7 cellular contexts compared by ENCODE assay signal in the genomic region with DNA sequence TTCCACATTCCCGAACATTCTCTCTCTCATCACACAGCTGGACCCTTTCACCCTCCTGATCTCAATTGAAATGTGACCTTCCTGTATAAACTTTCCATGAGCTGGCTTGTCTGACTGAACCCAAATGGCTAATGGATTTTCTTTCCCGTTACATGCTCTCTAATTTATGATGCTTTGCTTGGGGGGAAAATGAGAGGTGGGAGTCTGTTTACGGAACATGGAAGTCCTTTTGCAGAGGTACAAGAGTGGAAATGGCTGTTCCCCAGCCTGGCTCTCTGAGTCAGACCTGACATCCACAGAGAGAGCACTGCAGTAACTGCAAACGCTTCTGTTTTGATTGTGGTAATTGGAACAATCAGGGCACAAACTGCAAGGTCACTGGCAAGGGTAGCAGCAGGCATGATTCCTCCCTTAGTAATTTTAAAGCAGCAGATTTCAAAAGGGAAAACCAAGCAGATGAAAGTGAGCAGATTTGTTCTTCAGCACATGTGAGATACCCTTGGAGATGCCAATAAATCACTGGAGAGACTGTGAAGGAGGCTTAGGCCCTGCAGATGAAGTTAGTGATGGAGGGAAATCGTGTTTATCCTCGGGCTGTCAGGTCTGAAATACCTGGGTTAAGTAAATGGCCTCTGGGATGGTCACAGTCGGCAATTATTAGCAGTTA.
DNase-seq lines count a peak whose midpoint lies in the region; ATAC-seq and TF ChIP-seq lines count a peak whose summit lies in the region.

No MANE protein-coding gene starts in this region.

- no peak for ATAC-seq in WTC11
- no peak for ATAC-seq in stimulated activated effector memory CD8-positive, alpha-beta T cell treated with anti-CD3 and anti-CD28 coated beads, Interleukin-12 subunit alpha, Interleukin-12 subunit beta, amount 100 ng/mL, for 72 hours

- H3K9me3 Mint-ChIP-seq in WTC11: no peaks in the 10 kb centered on the region
- no peaks in the 10 kb centered on the region for H3K9me3 Mint-ChIP-seq in stimulated activated effector memory CD8-positive, alpha-beta T cell treated with anti-CD3 and anti-CD28 coated beads, Interleukin-12 subunit alpha, Interleukin-12 subunit beta, amount 100 ng/mL, for 72 hours

- H3K4me1 ChIP-seq in hepatocyte (ENCODE audit: insufficient read depth): peaks cover 13% of the 10 kb centered on the region

- H3K9me2 ChIP-seq in hepatocyte (replicated peaks; ENCODE audit: insufficient read depth): no peaks in the 10 kb centered on the region

- peak overlapping the region; percentile 8 for H3K27ac Mint-ChIP-seq in WTC11
- no peak overlapping the region for H3K27ac Mint-ChIP-seq in stimulated activated effector memory CD8-positive, alpha-beta T cell treated with anti-CD3 and anti-CD28 coated beads, Interleukin-12 subunit alpha, Interleukin-12 subunit beta, amount 100 ng/mL, for 72 hours

- CTCF ChIA-PET in WTC11 (lab: Charles Lee): interaction anchor here (1.0 kb wide), 1 partner anchor 112 kb away, joined by 4 read pairs; no protein-coding TSS in a partner anchor

- H3K27ac ChIP-seq in hepatocyte (peak overlapping the region; percentile 70), temporal lobe (ENCODE audit: low read depth, low read length) (peak overlapping the region; percentile 50)

- peak; percentile 77 for DNase-seq in HS-5 (ENCODE audit: low read depth)
- no peak for DNase-seq in WTC11 (ENCODE audit: low spot score)
- DNase-seq in hepatocyte (ENCODE audit: low spot score): peak; percentile 30
- no peak for DNase-seq in NCI-H510A (lab: John Stamatoyannopoulos, UW)
- DNase-seq in stimulated activated effector memory CD8-positive, alpha-beta T cell treated with anti-CD3 and anti-CD28 coated beads, Interleukin-12 subunit alpha, Interleukin-12 subunit beta, amount 100 ng/mL, for 72 hours (ENCODE audit: low spot score in 2 of 2): no peak
- no peak for DNase-seq in activated effector memory CD4-positive, alpha-beta T cell treated with Interleukin-2 at 50 U/mL for 16 hours

- no peaks in the 10 kb centered on the region for H3K27me3 Mint-ChIP-seq in WTC11 (ENCODE audit: low read depth)

- H3K4me2 ChIP-seq in hepatocyte: peak overlapping the region; percentile 40

- H4K20me1 ChIP-seq in hepatocyte (ENCODE audit: insufficient read depth, poor library complexity, severe bottlenecking): no peaks in the 10 kb centered on the region

- no peaks in the 10 kb centered on the region for H3K9me3 ChIP-seq in hepatocyte (ENCODE audit: low read depth)

- no peak overlapping the region for H3K4me3 ChIP-seq in hepatocyte

- H3K4me1 Mint-ChIP-seq in WTC11: peaks cover 12% of the 10 kb centered on the region
- H3K4me1 Mint-ChIP-seq in stimulated activated effector memory CD8-positive, alpha-beta T cell treated with anti-CD3 and anti-CD28 coated beads, Interleukin-12 subunit alpha, Interleukin-12 subunit beta, amount 100 ng/mL, for 72 hours: no peaks in the 10 kb centered on the region

- POLR2A ChIA-PET in WTC11 (lab: Charles Lee): no interaction called here

- peak overlapping the region; percentile 13 for H2AFZ ChIP-seq in hepatocyte

- no peaks in the 10 kb centered on the region for H3K36me3 ChIP-seq in hepatocyte (replicated peaks; ENCODE audit: insufficient read depth, low read depth)

- no peaks in the 10 kb centered on the region for H3K79me2 ChIP-seq in hepatocyte

- no peaks in the 10 kb centered on the region for H3K36me3 Mint-ChIP-seq in WTC11
- no peaks in the 10 kb centered on the region for H3K36me3 Mint-ChIP-seq in stimulated activated effector memory CD8-positive, alpha-beta T cell treated with anti-CD3 and anti-CD28 coated beads, Interleukin-12 subunit alpha, Interleukin-12 subunit beta, amount 100 ng/mL, for 72 hours

- H3K4me3 Mint-ChIP-seq in WTC11: no peak overlapping the region
- H3K4me3 Mint-ChIP-seq in stimulated activated effector memory CD8-positive, alpha-beta T cell treated with anti-CD3 and anti-CD28 coated beads, Interleukin-12 subunit alpha, Interleukin-12 subunit beta, amount 100 ng/mL, for 72 hours: no peak overlapping the region

- no peaks in the 10 kb centered on the region for H3K27me3 ChIP-seq in hepatocyte

- TF ChIP-seq CTCF in WTC11 (IDR thresholded peaks at IDR 0.05) (no peak), hepatocyte (IDR thresholded peaks at IDR 0.05; ENCODE audit: poor library complexity) (no peak)

- WGBS in hepatocyte (ENCODE audit: low lambda C conversion rate, missing lambda C conversion rate): 22% methylated on average over 7 of the region's 7 CpGs

TF ChIP-seq in WTC11, 78 proteins besides CTCF, POLR2A, EP300 and RAD21 (continues in another document):
- no peak for TF ChIP-seq SMAD4 (CRISPR knock-in tag; IDR thresholded peaks at IDR 0.05)
- no peak for TF ChIP-seq NR1H2 (CRISPR knock-in tag; IDR thresholded peaks at IDR 0.05)
- TF ChIP-seq IRF2 (CRISPR knock-in tag; IDR thresholded peaks at IDR 0.05; ENCODE audit: borderline replicate concordance, low read depth): no peak
- TF ChIP-seq JUN (CRISPR knock-in tag; IDR thresholded peaks at IDR 0.05): no peak
- TF ChIP-seq, protein P1, sequence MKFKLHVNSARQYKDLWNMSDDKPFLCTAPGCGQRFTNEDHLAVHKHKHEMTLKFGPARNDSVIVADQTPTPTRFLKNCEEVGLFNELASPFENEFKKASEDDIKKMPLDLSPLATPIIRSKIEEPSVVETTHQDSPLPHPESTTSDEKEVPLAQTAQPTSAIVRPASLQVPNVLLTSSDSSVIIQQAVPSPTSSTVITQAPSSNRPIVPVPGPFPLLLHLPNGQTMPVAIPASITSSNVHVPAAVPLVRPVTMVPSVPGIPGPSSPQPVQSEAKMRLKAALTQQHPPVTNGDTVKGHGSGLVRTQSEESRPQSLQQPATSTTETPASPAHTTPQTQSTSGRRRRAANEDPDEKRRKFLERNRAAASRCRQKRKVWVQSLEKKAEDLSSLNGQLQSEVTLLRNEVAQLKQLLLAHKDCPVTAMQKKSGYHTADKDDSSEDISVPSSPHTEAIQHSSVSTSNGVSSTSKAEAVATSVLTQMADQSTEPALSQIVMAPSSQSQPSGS (CRISPR knock-in tag; IDR thresholded peaks at IDR 0.05; ENCODE audit: borderline replicate concordance, low read depth): no peak
- TF ChIP-seq, protein P2, sequence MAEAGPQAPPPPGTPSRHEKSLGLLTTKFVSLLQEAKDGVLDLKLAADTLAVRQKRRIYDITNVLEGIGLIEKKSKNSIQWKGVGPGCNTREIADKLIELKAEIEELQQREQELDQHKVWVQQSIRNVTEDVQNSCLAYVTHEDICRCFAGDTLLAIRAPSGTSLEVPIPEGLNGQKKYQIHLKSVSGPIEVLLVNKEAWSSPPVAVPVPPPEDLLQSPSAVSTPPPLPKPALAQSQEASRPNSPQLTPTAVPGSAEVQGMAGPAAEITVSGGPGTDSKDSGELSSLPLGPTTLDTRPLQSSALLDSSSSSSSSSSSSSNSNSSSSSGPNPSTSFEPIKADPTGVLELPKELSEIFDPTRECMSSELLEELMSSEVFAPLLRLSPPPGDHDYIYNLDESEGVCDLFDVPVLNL (CRISPR knock-in tag; IDR thresholded peaks at IDR 0.05; ENCODE audit: borderline replicate concordance, low read depth): no peak
- TF ChIP-seq ZNF416 (CRISPR knock-in tag; IDR thresholded peaks at IDR 0.05): no peak
- TF ChIP-seq FOXP1 (CRISPR knock-in tag; IDR thresholded peaks at IDR 0.05; ENCODE audit: borderline replicate concordance): no peak
- TF ChIP-seq ZNF423 (CRISPR knock-in tag; IDR thresholded peaks at IDR 0.05): no peak
- no peak for TF ChIP-seq ZMAT4 (CRISPR knock-in tag; IDR thresholded peaks at IDR 0.05)
- no peak for TF ChIP-seq ARID4B (CRISPR knock-in tag; IDR thresholded peaks at IDR 0.05; ENCODE audit: borderline replicate concordance)

Comparison
In these comparisons a context has a peak if more than half of its experiments do, and no peak if none do; other contexts are left out.
1. DNase-seq: peak in HS-5 (single experiment) and hepatocyte (single experiment); none in WTC11 (single experiment), NCI-H510A (single experiment), stimulated activated effector memory CD8-positive, alpha-beta T cell treated with anti-CD3 and anti-CD28 coated beads, Interleukin-12 subunit alpha, Interleukin-12 subunit beta, amount 100 ng/mL, for 72 hours (0 of 2) and activated effector memory CD4-positive, alpha-beta T cell treated with Interleukin-2 at 50 U/mL for 16 hours (single experiment).